ENCODE assay signal across 1 cellular context in genomic region chr3:37864904-37865303, GRCh38.
TF ChIP-seq lines count a peak whose summit lies in the region.

No MANE protein-coding gene starts in this region.

TF ChIP-seq in HepG2, 621 proteins besides CTCF, POLR2A, EP300 and RAD21 (continued from another document):
- TF ChIP-seq PBX2 (CRISPR knock-in tag; IDR thresholded peaks at IDR 0.05) (no peak), HNRNPLL (IDR thresholded peaks at IDR 0.05; ENCODE audit: low read depth, low read length, poor library complexity, severe bottlenecking) (no peak), ZNF407 (CRISPR knock-in tag; IDR thresholded peaks at IDR 0.05; ENCODE audit: not compliant biosample characterization) (no peak), ZNF18 (CRISPR knock-in tag; IDR thresholded peaks at IDR 0.05; ENCODE audit: insufficient replicate concordance) (peak; percentile 4), SIN3A (IDR thresholded peaks at IDR 0.05; ENCODE audit: borderline replicate concordance, low read depth, low read length) (peak; percentile 77; the same call in 1 of the 2 replicates), HIVEP1 (CRISPR knock-in tag; IDR thresholded peaks at IDR 0.05) (no peak), ZNF124 (CRISPR knock-in tag; IDR thresholded peaks at IDR 0.05) (no peak), ZNF775 (CRISPR knock-in tag; IDR thresholded peaks at IDR 0.05; ENCODE audit: borderline replicate concordance) (no peak), MAX (IDR thresholded peaks at IDR 0.05) (peak; percentile 89), SAP130 (CRISPR knock-in tag; IDR thresholded peaks at IDR 0.05; ENCODE audit: low read depth) (peak; percentile 94), MXI1 (IDR thresholded peaks at IDR 0.05; ENCODE audit: borderline replicate concordance, low read depth, low read length) (peak; percentile 90), SUZ12 (IDR thresholded peaks at IDR 0.05; ENCODE audit: low read depth, low read length) (no peak), MBNL3 (CRISPR knock-in tag; conservative IDR thresholded peaks at IDR 0.05) (no peak), ZNF800 (CRISPR knock-in tag; IDR thresholded peaks at IDR 0.05) (no peak), ARID4A (CRISPR knock-in tag; IDR thresholded peaks at IDR 0.05; ENCODE audit: borderline replicate concordance) (peak; percentile 68), KDM6A (CRISPR knock-in tag; IDR thresholded peaks at IDR 0.05; ENCODE audit: low read depth) (no peak), MXD4 (CRISPR knock-in tag; IDR thresholded peaks at IDR 0.05) (peak; percentile 90; the same call in 1 of the 2 replicates), KLF15 (CRISPR knock-in tag; IDR thresholded peaks at IDR 0.05; ENCODE audit: borderline replicate concordance) (no peak), JUND (CRISPR knock-in tag; IDR thresholded peaks at IDR 0.05) (no peak)
